In the genomic region with DNA sequence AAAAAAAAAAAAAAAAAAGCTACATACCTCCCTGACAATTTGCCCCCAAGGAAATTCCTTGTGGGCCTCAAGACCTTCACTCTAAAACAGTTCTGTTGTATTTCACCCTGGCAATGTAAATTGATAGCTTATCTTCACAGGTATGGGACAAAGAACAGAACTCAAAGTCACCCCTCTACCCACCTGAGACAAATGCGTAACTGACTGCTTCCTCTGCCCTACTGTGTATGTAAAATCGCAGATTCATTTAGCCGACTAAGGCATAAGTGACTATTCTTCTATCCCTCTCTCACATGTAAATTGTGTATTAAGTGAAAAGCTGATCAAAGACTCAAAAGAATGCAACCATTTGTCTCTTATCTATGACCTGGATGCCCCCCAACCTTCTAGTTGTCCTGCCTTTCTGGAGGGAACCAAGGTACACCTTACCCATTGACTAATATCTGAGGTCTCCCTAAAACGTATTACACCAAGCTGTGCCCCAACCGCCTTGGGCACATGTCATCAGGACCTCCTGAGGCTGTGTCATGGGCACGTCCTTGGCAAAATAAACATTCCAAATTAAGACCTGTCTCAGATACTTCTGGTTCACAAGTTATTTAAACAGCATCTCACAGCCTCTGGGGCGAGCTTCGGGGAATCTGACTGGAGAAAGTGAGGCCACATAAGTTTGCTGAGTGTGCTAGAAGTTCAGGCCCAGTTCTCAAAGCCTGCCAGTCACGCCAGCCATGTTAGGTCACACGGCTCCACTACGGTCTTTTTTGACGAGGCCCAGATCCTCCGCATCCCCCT, we compare ENCODE assay signal across 8 cellular contexts. TPM values are rescaled to one million over a fixed set of nuclear protein-coding genes. Genes with fewer than 3 reads are reported as not detected.
DNase-seq lines count a peak whose midpoint lies in the region; ATAC-seq and TF ChIP-seq lines count a peak whose summit lies in the region.

No MANE protein-coding gene starts in this region.

- H3K4me3 Mint-ChIP-seq in T-helper 17 cell (peak overlapping the region; percentile 94), progenitor cell of endocrine pancreas (ENCODE audit: low read depth) (peak overlapping the region; percentile 88)

- H2AFZ ChIP-seq in SK-N-SH (ENCODE audit: low read depth) (no peak overlapping the region), fibroblast of lung (ENCODE audit: low read length) (peak overlapping the region; percentile 65)

- H3K9ac ChIP-seq in SK-N-SH, result peak overlapping the region; percentile 93
- peak overlapping the region; percentile 97 for H3K9ac ChIP-seq in fibroblast of lung (ENCODE audit: insufficient read depth, low read length)

- 18% methylated on average over 13 of the region's 13 CpGs for WGBS in SK-N-SH (ENCODE audit: low lambda C conversion rate)

- no peak for TF ChIP-seq EP300 in SK-N-SH (IDR thresholded peaks at IDR 0.05; ENCODE audit: borderline replicate concordance in 1 of 2, low read depth in 1 of 2, low read length in 1 of 2)

- TF ChIP-seq RAD21 in SK-N-SH (IDR thresholded peaks at IDR 0.05; ENCODE audit: low read length), result no peak

- H3K27me3 ChIP-seq in SK-N-SH (ENCODE audit: insufficient read depth) (no peaks in the 10 kb centered on the region), fibroblast of lung (ENCODE audit: control insufficient read depth, insufficient read depth, low read length) (no peaks in the 10 kb centered on the region)

- POLR2A ChIA-PET in SK-N-SH (lab: Yijun Ruan, JAX), result no interaction called here

- no peak for ATAC-seq in SK-N-SH treated with all-trans-retinoic acid at 6 μM for 48 hours
- ATAC-seq in HG02943 (IDR thresholded peaks at IDR 0.05; ENCODE audit: low read depth, unreplicated experiment), result peak; percentile 15
- ATAC-seq in T-helper 17 cell, result peak; percentile 26

- DNase-seq in SK-N-SH, result no peak
- no peak for DNase-seq in T-helper 17 cell
- DNase-seq in fibroblast of lung (ENCODE audit: low read depth in 2 of 2), result no peak
- DNase-seq in progenitor cell of endocrine pancreas (ENCODE audit: low spot score, unreplicated experiment), result no peak
- DNase-seq in NCI-H1092 (lab: John Stamatoyannopoulos, UW), result no peak
- DNase-seq in COLO668 (lab: John Stamatoyannopoulos, UW; ENCODE audit: unreplicated experiment), result no peak

- no peaks in the 10 kb centered on the region for H3K27me3 Mint-ChIP-seq in T-helper 17 cell
- H3K27me3 Mint-ChIP-seq in progenitor cell of endocrine pancreas, result peaks cover 6% of the 10 kb centered on the region

- no peaks in the 10 kb centered on the region for H3K9me3 Mint-ChIP-seq in progenitor cell of endocrine pancreas (ENCODE audit: low read depth)

- peaks cover 57% of the 10 kb centered on the region for H3K79me2 ChIP-seq in SK-N-SH (ENCODE audit: insufficient read depth)
- peaks cover 54% of the 10 kb centered on the region for H3K79me2 ChIP-seq in fibroblast of lung (ENCODE audit: control insufficient read depth, insufficient read depth, low read length)

- H3K27ac ChIP-seq in SK-N-SH (ENCODE audit: low read depth in 2 of 2, low read length in 1 of 2), result peak overlapping the region; percentile 84 to 90
- peak overlapping the region; percentile 97 for H3K27ac ChIP-seq in fibroblast of lung (ENCODE audit: insufficient read depth, low read length)

- CTCF ChIA-PET in SK-N-SH (lab: Yijun Ruan, JAX), result interaction anchor here (1.5 kb wide), 2 partner anchors 58 to 128 kb away, joined by 3 to 5 read pairs; no protein-coding TSS in a partner anchor

- H3K9me3 ChIP-seq in SK-N-SH, result no peaks in the 10 kb centered on the region
- H3K9me3 ChIP-seq in T-helper 17 cell (ENCODE audit: control insufficient read depth, low read length, poor library complexity, severe bottlenecking), result no peaks in the 10 kb centered on the region
- H3K9me3 ChIP-seq in fibroblast of lung (ENCODE audit: control insufficient read depth, insufficient read depth, low read depth, low read length), result no peaks in the 10 kb centered on the region

- no peaks in the 10 kb centered on the region for H3K9me2 ChIP-seq in SK-N-SH

- peaks cover 5% of the 10 kb centered on the region for H3F3A ChIP-seq in SK-N-SH (replicated peaks; ENCODE audit: insufficient read depth)

- peak overlapping the region; percentile 65 to 89 for H3K4me3 ChIP-seq in SK-N-SH (ENCODE audit: low read depth in 2 of 2, low read length in 1 of 2)
- H3K4me3 ChIP-seq in fibroblast of lung (replicated peaks in 1 of 4; ENCODE audit: control extremely low read depth in 1 of 4, insufficient read depth in 1 of 4, low read depth in 3 of 4, low read length in 4 of 4), result peak overlapping the region; percentile 84 to 96 (median 88)

- H3K27ac Mint-ChIP-seq in T-helper 17 cell (peak overlapping the region; percentile 97), progenitor cell of endocrine pancreas (peak overlapping the region; percentile 98)

- H3K36me3 ChIP-seq in SK-N-SH (replicated peaks in 1 of 2; ENCODE audit: control insufficient read depth in 1 of 2, insufficient read depth in 2 of 2, low read length in 1 of 2) (peaks cover 13 to 24% of the 10 kb centered on the region in 2 experiments), fibroblast of lung (ENCODE audit: control insufficient read depth, insufficient read depth, low read length) (no peaks in the 10 kb centered on the region)

- H3K4me1 Mint-ChIP-seq in T-helper 17 cell (peaks cover 38% of the 10 kb centered on the region), progenitor cell of endocrine pancreas (ENCODE audit: low read depth) (peaks cover 31% of the 10 kb centered on the region)

- H3K36me3 Mint-ChIP-seq in T-helper 17 cell (ENCODE audit: low read depth) (peaks cover 5% of the 10 kb centered on the region), progenitor cell of endocrine pancreas (ENCODE audit: insufficient read depth) (peaks cover 11% of the 10 kb centered on the region)

- no peak for TF ChIP-seq CTCF in SK-N-SH (IDR thresholded peaks at IDR 0.05)
- TF ChIP-seq CTCF in fibroblast of lung (conservative IDR thresholded peaks at IDR 0.05 in 1 of 2, IDR thresholded peaks at IDR 0.05 in 1 of 2; ENCODE audit: low read depth in 1 of 2, low read length in 2 of 2), result no peak
- no peak for TF ChIP-seq CTCF in progenitor cell of endocrine pancreas (IDR thresholded peaks at IDR 0.05; ENCODE audit: unreplicated experiment)

- peaks cover 0 to 14% of the 10 kb centered on the region in 2 experiments; a peak in 3 of 4 replicates for H3K4me1 ChIP-seq in SK-N-SH (ENCODE audit: control insufficient read depth in 1 of 2, insufficient read depth in 2 of 2, low read depth in 1 of 2, low read length in 1 of 2)
- peaks cover 5% of the 10 kb centered on the region for H3K4me1 ChIP-seq in fibroblast of lung (ENCODE audit: control insufficient read depth, extremely low read depth, insufficient read depth, low read length)

- peak overlapping the region; percentile 84 for H3K4me2 ChIP-seq in SK-N-SH
- H3K4me2 ChIP-seq in fibroblast of lung (ENCODE audit: extremely low read depth, insufficient read depth, low read length), result peak overlapping the region; percentile 61

- H4K20me1 ChIP-seq in SK-N-SH (ENCODE audit: insufficient read depth) (peaks cover 54% of the 10 kb centered on the region), fibroblast of lung (ENCODE audit: control insufficient read depth, extremely low read depth, insufficient read depth, low read length) (no peaks in the 10 kb centered on the region)

TF ChIP-seq in SK-N-SH, 30 proteins besides CTCF, POLR2A, EP300 and RAD21 (continues in another document):
- TF ChIP-seq, protein P1, sequence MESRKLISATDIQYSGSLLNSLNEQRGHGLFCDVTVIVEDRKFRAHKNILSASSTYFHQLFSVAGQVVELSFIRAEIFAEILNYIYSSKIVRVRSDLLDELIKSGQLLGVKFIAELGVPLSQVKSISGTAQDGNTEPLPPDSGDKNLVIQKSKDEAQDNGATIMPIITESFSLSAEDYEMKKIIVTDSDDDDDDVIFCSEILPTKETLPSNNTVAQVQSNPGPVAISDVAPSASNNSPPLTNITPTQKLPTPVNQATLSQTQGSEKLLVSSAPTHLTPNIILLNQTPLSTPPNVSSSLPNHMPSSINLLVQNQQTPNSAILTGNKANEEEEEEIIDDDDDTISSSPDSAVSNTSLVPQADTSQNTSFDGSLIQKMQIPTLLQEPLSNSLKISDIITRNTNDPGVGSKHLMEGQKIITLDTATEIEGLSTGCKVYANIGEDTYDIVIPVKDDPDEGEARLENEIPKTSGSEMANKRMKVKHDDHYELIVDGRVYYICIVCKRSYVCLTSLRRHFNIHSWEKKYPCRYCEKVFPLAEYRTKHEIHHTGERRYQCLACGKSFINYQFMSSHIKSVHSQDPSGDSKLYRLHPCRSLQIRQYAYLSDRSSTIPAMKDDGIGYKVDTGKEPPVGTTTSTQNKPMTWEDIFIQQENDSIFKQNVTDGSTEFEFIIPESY (IDR thresholded peaks at IDR 0.05; ENCODE audit: borderline replicate concordance, low read depth), result no peak
- TF ChIP-seq POLR2AphosphoS5 (IDR thresholded peaks at IDR 0.05; ENCODE audit: low read depth, low read length) (no peak), RCOR1 (IDR thresholded peaks at IDR 0.05; ENCODE audit: low read length) (no peak)

TF ChIP-seq in SK-N-SH treated with all-trans-retinoic acid at 6 μM for 48 hours, 23 proteins besides CTCF, POLR2A, EP300 and RAD21 (continues in another document):
- TF ChIP-seq, protein P2, sequence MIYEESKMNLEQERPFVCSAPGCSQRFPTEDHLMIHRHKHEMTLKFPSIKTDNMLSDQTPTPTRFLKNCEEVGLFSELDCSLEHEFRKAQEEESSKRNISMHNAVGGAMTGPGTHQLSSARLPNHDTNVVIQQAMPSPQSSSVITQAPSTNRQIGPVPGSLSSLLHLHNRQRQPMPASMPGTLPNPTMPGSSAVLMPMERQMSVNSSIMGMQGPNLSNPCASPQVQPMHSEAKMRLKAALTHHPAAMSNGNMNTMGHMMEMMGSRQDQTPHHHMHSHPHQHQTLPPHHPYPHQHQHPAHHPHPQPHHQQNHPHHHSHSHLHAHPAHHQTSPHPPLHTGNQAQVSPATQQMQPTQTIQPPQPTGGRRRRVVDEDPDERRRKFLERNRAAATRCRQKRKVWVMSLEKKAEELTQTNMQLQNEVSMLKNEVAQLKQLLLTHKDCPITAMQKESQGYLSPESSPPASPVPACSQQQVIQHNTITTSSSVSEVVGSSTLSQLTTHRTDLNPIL (CRISPR knock-in tag; IDR thresholded peaks at IDR 0.05; ENCODE audit: low read depth), result no peak
- no peak for TF ChIP-seq ZFP3 (CRISPR knock-in tag; IDR thresholded peaks at IDR 0.05)
- TF ChIP-seq ZNF70 (CRISPR knock-in tag; IDR thresholded peaks at IDR 0.05), result no peak
- TF ChIP-seq ZC3H10 (CRISPR knock-in tag; IDR thresholded peaks at IDR 0.05), result no peak
- TF ChIP-seq TOX (CRISPR knock-in tag; IDR thresholded peaks at IDR 0.05; ENCODE audit: borderline replicate concordance), result no peak

RNA-seq across cellular contexts. Expression of a gene that starts 1.0 kb away (rescaled TPM):
- polyA plus RNA-seq in SK-N-SH (2012; rRNA removed), result 142 and 199 TPM in 2 replicates
- polyA plus RNA-seq in SK-N-SH (2012; cell fraction: cytosol; rRNA removed), result 233 and 412 TPM in 2 replicates
- polyA plus RNA-seq in SK-N-SH (2012; cell fraction: nucleus; rRNA removed), result 49.2 and 52.3 TPM in 2 replicates
- 10 to 100 TPM; 80.0 to 91.6 TPM for total RNA-seq in T-helper 17 cell
- 125 and 175 TPM in 2 replicates for total RNA-seq in fibroblast of lung
- 237 and 238 TPM in 2 replicates for polyA plus RNA-seq in fibroblast of lung
- polyA plus RNA-seq in fibroblast of lung (2012), result 249 and 275 TPM in 2 replicates
- polyA minus RNA-seq in fibroblast of lung (ENCODE audit: low replicate concordance), result not detected in 2 replicates
- total RNA-seq in progenitor cell of endocrine pancreas, result 243 and 264 TPM in 2 replicates
